8 cellular contexts compared by ENCODE assay signal in genomic region chr11:66282468-66283455, GRCh38.
DNase-seq lines count a peak whose midpoint lies in the region; ATAC-seq lines count a peak whose summit lies in the region.

No MANE protein-coding gene starts in this region.

- H3K27me3 ChIP-seq in layer of hippocampus (ENCODE audit: control insufficient read depth, insufficient read depth, low read length): no peaks in the 10 kb centered on the region

- DNase-seq in C1 segment of cervical spinal cord (lab: John Stamatoyannopoulos, UW): peak; percentile 67 to 97 (median 92)
- peak; percentile 98 for DNase-seq in NCI-H510A treated with DMSO at 0.1 percent for 48 hours (lab: John Stamatoyannopoulos, UW)
- DNase-seq in activated CD4-positive, alpha-beta T cell treated with anti-CD3 and anti-CD28 coated beads for 24 hours (ENCODE audit: low read depth in 2 of 2): peak; percentile 98
- DNase-seq in cerebellar cortex (ENCODE audit: low spot score): peak; percentile 98
- peak; percentile 97 for DNase-seq in stimulated activated CD4-positive, alpha-beta T cell treated with anti-CD3 and anti-CD28 coated beads, Interleukin-2, amount 100 ng/mL, for 4 hours (ENCODE audit: low read depth)

- peak; percentile 76 for ATAC-seq in GM19324 (IDR thresholded peaks at IDR 0.05; ENCODE audit: low FRiP score, unreplicated experiment)
- peak; percentile 80 for ATAC-seq in HG03432 (IDR thresholded peaks at IDR 0.05; ENCODE audit: unreplicated experiment)

- H3K27ac ChIP-seq in layer of hippocampus (ENCODE audit: low read depth, low read length): peak overlapping the region; percentile 60

Comparison
In these comparisons a context has a peak if more than half of its experiments do, and no peak if none do; other contexts are left out.
1. Peak in every context shown above with its lines: DNase-seq, ATAC-seq and H3K27ac ChIP-seq.